21 cellular contexts compared by ENCODE assay signal in the genomic region with DNA sequence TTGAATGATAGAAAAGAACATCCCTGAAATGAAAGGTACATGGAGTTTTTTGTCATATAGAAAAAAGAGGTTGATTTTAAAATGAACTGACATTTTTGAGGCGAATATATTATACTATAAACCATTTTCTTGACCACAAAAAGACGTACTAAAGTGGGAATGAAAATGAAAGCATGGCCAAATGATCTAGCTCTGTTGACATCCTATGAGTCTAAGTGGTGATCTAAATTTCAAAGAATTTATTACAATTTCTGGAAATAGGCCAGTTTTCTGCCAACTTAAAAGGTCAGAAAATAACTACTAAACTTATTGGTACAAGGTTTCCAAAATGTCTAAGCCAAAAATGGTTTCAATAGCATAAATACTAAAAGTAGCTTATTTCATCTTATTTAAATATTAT.
"Had no signal": no experiment of that assay in that cellular context is flagged by ENCODE, and none has a peak within 500 bp of the region (broad histone marks: within the 10 kb centered on the region; RNA-seq: fewer than 3 reads in every experiment).

No MANE protein-coding gene starts in this region.

- DNase-seq: activated CD4-positive, alpha-beta T cell treated with anti-CD3 and anti-CD28 coated beads for 48 hours; activated CD8-positive, alpha-beta T cell treated with anti-CD3 and anti-CD28 coated beads for 36 hours; activated effector memory CD4-positive, alpha-beta T cell treated with anti-CD3 and anti-CD28 coated beads, Interleukin-2, amount 50 U/mL, for 16 hours; activated T-cell treated with anti-CD3 and anti-CD28 coated beads, Interleukin-2, amount 50 U/mL, for 4 hours; amniotic stem cell; brain microvascular endothelial cell; effector CD8-positive, alpha-beta T cell; naive thymus-derived CD8-positive, alpha-beta T cell; stimulated activated CD4-positive, alpha-beta T cell treated with anti-CD3 and anti-CD28 coated beads, Interleukin-4, amount 100 ng/mL, for 24 hours; stimulated activated naive CD4-positive, alpha-beta T cell; substantia nigra; SW 1271 had no signal

- H3K4me3 Mint-ChIP-seq: activated CD8-positive, alpha-beta T cell treated with anti-CD3 and anti-CD28 coated beads for 36 hours; activated T-cell treated with anti-CD3 and anti-CD28 coated beads, Interleukin-2, amount 50 U/mL, for 4 hours; central memory CD8-positive, alpha-beta T cell; memory B cell; naive thymus-derived CD8-positive, alpha-beta T cell; WTC11 had no signal

- H3K4me3 ChIP-seq: gastroesophageal sphincter, right atrium auricular region, skin epidermis, tibial nerve had no signal

- H3K27ac Mint-ChIP-seq: activated CD8-positive, alpha-beta T cell treated with anti-CD3 and anti-CD28 coated beads for 36 hours; memory B cell; naive thymus-derived CD8-positive, alpha-beta T cell; WTC11 had no signal

- H3K27me3 Mint-ChIP-seq: activated CD8-positive, alpha-beta T cell treated with anti-CD3 and anti-CD28 coated beads for 36 hours; central memory CD8-positive, alpha-beta T cell; memory B cell; naive thymus-derived CD8-positive, alpha-beta T cell had no signal

- ATAC-seq: activated CD8-positive, alpha-beta T cell treated with anti-CD3 and anti-CD28 coated beads for 36 hours; activated naive CD4-positive, alpha-beta T cell treated with anti-CD3 and anti-CD28 coated beads, Interleukin-2, amount 50 U/mL, for 72 hours; activated T-cell treated with anti-CD3 and anti-CD28 coated beads, Interleukin-2, amount 50 U/mL, for 4 hours; gastroesophageal sphincter; left lobe of liver; naive thymus-derived CD8-positive, alpha-beta T cell; WTC11 had no signal

- H3K4me1 Mint-ChIP-seq: central memory CD8-positive, alpha-beta T cell; memory B cell; naive thymus-derived CD8-positive, alpha-beta T cell; WTC11 had no signal

- H3K36me3 Mint-ChIP-seq: activated naive CD4-positive, alpha-beta T cell treated with anti-CD3 and anti-CD28 coated beads, Interleukin-2, amount 50 U/mL, for 72 hours; memory B cell; naive thymus-derived CD8-positive, alpha-beta T cell had no signal
